Comparison of ENCODE assay signal across 23 cellular contexts in genomic region chr1:46176211-46176865, GRCh38. TPM values are rescaled to one million over a fixed set of nuclear protein-coding genes. Genes with fewer than 3 reads are reported as not detected.
DNase-seq lines count a peak whose midpoint lies in the region; ATAC-seq, FAIRE-seq and TF ChIP-seq lines count a peak whose summit lies in the region.
"Had no signal": no experiment of that assay in that cellular context is flagged by ENCODE, and none has a peak within 500 bp of the region (broad histone marks: within the 10 kb centered on the region; RNA-seq: fewer than 3 reads in every experiment).

TSS of gene P3R3URF (minus strand) at chr1:46176488. CDS start at chr1:46176471, 17 bp downstream.

- TF ChIP-seq POLR2A in K562 (conservative IDR thresholded peaks at IDR 0.05) (no peak), tibial nerve (IDR thresholded peaks at IDR 0.05) (no peak)

- H3K27me3 Mint-ChIP-seq in mesothelial cell of epicardium (ENCODE audit: low read depth): no peaks in the 10 kb centered on the region

- H3K9me1 ChIP-seq in K562 (ENCODE audit: control insufficient read depth, insufficient read depth, low read length): no peaks in the 10 kb centered on the region

- intact Hi-C loops in K562 (cut with micrococcal nuclease): loop anchor here (10.0 kb wide), 1 partner anchor 292 kb away; no protein-coding TSS in a partner anchor

- H3K36me3 ChIP-seq in K562 (ENCODE audit: control insufficient read depth, insufficient read depth, low read length) (no peaks in the 10 kb centered on the region), tibial nerve (no peaks in the 10 kb centered on the region)
- H3K36me3 ChIP-seq: neutrophil had no signal

- H3K4me1 Mint-ChIP-seq in mesothelial cell of epicardium: peaks cover 9% of the 10 kb centered on the region

- H3K27me3 ChIP-seq in K562 (ENCODE audit: control insufficient read depth in 2 of 2, insufficient read depth in 2 of 2, low read length in 2 of 2): 0 out of 5 replicates have a peak, but pooled peaks cover 0 to 6% of the 10 kb centered on the region in 2 experiments
- no peaks in the 10 kb centered on the region for H3K27me3 ChIP-seq in tibial nerve
- H3K27me3 ChIP-seq: neutrophil had no signal

- H2AFZ ChIP-seq in K562 (ENCODE audit: low read depth, low read length): peak within 1 kb of the TSS; percentile 76

- no peaks in the 10 kb centered on the region for H3K9me3 ChIP-seq in K562 (replicated peaks; ENCODE audit: control insufficient read depth, insufficient read depth, low read depth, low read length)
- H3K9me3 ChIP-seq in tibial nerve: no peaks in the 10 kb centered on the region
- H3K9me3 ChIP-seq: neutrophil had no signal

- FAIRE-seq in K562 (lab: Jason Lieb, UNC) (no peak), RCC 7860 (lab: Jason Lieb, UNC) (no peak)

- CTCF ChIA-PET in K562 (lab: Yijun Ruan, JAX; ENCODE audit: low intra/inter-chr PET ratio): interaction anchor here (0.6 kb wide), 2 partner anchors 138 to 662 kb away, joined by 3 read pairs; no protein-coding TSS in a partner anchor

- TF ChIP-seq EP300 in K562 (IDR thresholded peaks at IDR 0.05; ENCODE audit: low read length): no peak
- no peak for TF ChIP-seq EP300 in tibial nerve (IDR thresholded peaks at IDR 0.05)

- no peaks in the 10 kb centered on the region for H4K20me1 ChIP-seq in K562 (replicated peaks; ENCODE audit: control insufficient read depth, insufficient read depth, low read length)

- no peaks in the 10 kb centered on the region for H3K36me3 Mint-ChIP-seq in mesothelial cell of epicardium

- H3K4me3 ChIP-seq in K562 (no peak within 1 kb of the TSS), tibial nerve (no peak within 1 kb of the TSS)

- 62% methylated on average over 13 of the region's 13 CpGs for WGBS in K562 (ENCODE audit: insufficient coverage, low coverage, missing lambda C conversion rate)
- 89 to 91% methylated on average over 13 of the region's 13 CpGs for WGBS in tibial nerve, 2 donors

- H3K4me2 ChIP-seq in K562 (ENCODE audit: insufficient read depth, low read length): no peak within 1 kb of the TSS

- H3K27ac Mint-ChIP-seq in mesothelial cell of epicardium: no peak within 1 kb of the TSS
- H3K27ac Mint-ChIP-seq: activated naive CD4-positive, alpha-beta T cell treated with anti-CD3 and anti-CD28 coated beads for 36 hours had no signal

- TF ChIP-seq CTCF in K562 (IDR thresholded peaks at IDR 0.05 in 2 of 3, conservative IDR thresholded peaks at IDR 0.05 in 1 of 3; ENCODE audit: insufficient read depth in 2 of 3, low read depth in 1 of 3, low read length in 3 of 3) (no peak), mesothelial cell of epicardium (IDR thresholded peaks at IDR 0.05; ENCODE audit: unreplicated experiment) (peak; percentile 10), tibial nerve (IDR thresholded peaks at IDR 0.05) (no peak)

- H3K79me2 ChIP-seq in K562 (ENCODE audit: control insufficient read depth, insufficient read depth, low read length): no peaks in the 10 kb centered on the region

- in situ Hi-C loops in K562 (cut with MboI): loop anchor here (5.0 to 25.0 kb wide), 2 partner anchors 139 to 539 kb away; no protein-coding TSS in a partner anchor

- TF ChIP-seq RAD21 in K562 (CRISPR knock-in tag; conservative IDR thresholded peaks at IDR 0.05 in 1 of 2, IDR thresholded peaks at IDR 0.05 in 1 of 2): no peak

- peak within 1 kb of the TSS in 1 of 2 experiments; percentile 57; a peak in 1 of 4 replicates for H3K9ac ChIP-seq in K562 (ENCODE audit: insufficient read depth in 1 of 2, low read depth in 2 of 2, low read length in 2 of 2)

- POLR2A ChIA-PET in K562 (lab: Yijun Ruan, JAX): interaction anchor here (1.5 to 1.8 kb wide), 2 partner anchors 8 to 137 kb away, joined by 4 read pairs; no protein-coding TSS in a partner anchor

- no peak within 1 kb of the TSS for H3K27ac ChIP-seq in K562 (ENCODE audit: extremely low read depth, low read depth, low read length)
- H3K27ac ChIP-seq in tibial nerve: peak within 1 kb of the TSS in 3 of 4 donors; percentile 28 to 74 (median 68)
- H3K27ac ChIP-seq: HL-60, neutrophil had no signal

- H3K4me3 Mint-ChIP-seq in mesothelial cell of epicardium: no peak within 1 kb of the TSS
- H3K4me3 Mint-ChIP-seq: activated naive CD4-positive, alpha-beta T cell treated with anti-CD3 and anti-CD28 coated beads for 36 hours had no signal

- H3K4me1 ChIP-seq in K562 (replicated peaks in 1 of 2; ENCODE audit: control insufficient read depth in 2 of 2, insufficient read depth in 2 of 2, low read length in 2 of 2): peaks cover 37 to 40% of the 10 kb centered on the region in 2 experiments
- H3K4me1 ChIP-seq in tibial nerve: peaks cover 0 to 39% (median 15%) of the 10 kb centered on the region in 4 donors

- BruUV-seq in K562 (replicated peaks; lab: Mats Ljungman, UMichigan): no TSS peak

- DNase-seq in activated effector memory CD4-positive, alpha-beta T cell treated with anti-CD3 and anti-CD28 coated beads, Interleukin-2, amount 50 U/mL, for 16 hours: peak; percentile 16
- DNase-seq in activated effector memory CD4-positive, alpha-beta T cell treated with Interleukin-2 at 50 U/mL for 16 hours: no peak
- DNase-seq in K562 (ENCODE audit: extremely low read depth in 1 of 4, low spot score in 3 of 4): no peak
- DNase-seq in mesothelial cell of epicardium (ENCODE audit: low spot score in 2 of 2, unreplicated experiment in 2 of 2): no peak
- DNase-seq in tibial nerve (ENCODE audit: low spot score in 2 of 2): no peak
- DNase-seq in superior temporal gyrus (ENCODE audit: extremely low spot score): no peak
- DNase-seq in RCC 7860 (ENCODE audit: low spot score): no peak
- DNase-seq: 8988T; activated CD4-positive, alpha-beta T cell treated with anti-CD3 and anti-CD28 coated beads for 48 hours; activated naive CD4-positive, alpha-beta T cell treated with anti-CD3 and anti-CD28 coated beads for 36 hours; cortex of kidney; DMS153; KG1; NCI-H1092 treated with DMSO at 0.1 percent for 48 hours; NCI-H2107; NCI-H526 treated with DMSO at 0.1 percent for 48 hours; stimulated activated CD4-positive, alpha-beta T cell treated with anti-CD3 and anti-CD28 coated beads, Interleukin-2, amount 100 ng/mL, for 24 hours had no signal

- ATAC-seq in K562 (no peak), HG03469 (IDR thresholded peaks at IDR 0.05; ENCODE audit: unreplicated experiment) (no peak)

- H3K9me3 Mint-ChIP-seq in mesothelial cell of epicardium: no peaks in the 10 kb centered on the region
- H3K9me3 Mint-ChIP-seq: activated naive CD4-positive, alpha-beta T cell treated with anti-CD3 and anti-CD28 coated beads for 36 hours had no signal

TF ChIP-seq in K562, 482 proteins besides CTCF, POLR2A, EP300 and RAD21:
- peak; percentile 32 for TF ChIP-seq PRDM10 (IDR thresholded peaks at IDR 0.05; ENCODE audit: partially characterized antibody)
- TF ChIP-seq HDAC3 (IDR thresholded peaks at IDR 0.05; ENCODE audit: borderline replicate concordance, partially characterized antibody): no peak
- TF ChIP-seq TEAD2 (tag; IDR thresholded peaks at IDR 0.05): no peak

RNA-seq across cellular contexts. Expression of gene P3R3URF, which starts in this region (rescaled TPM):
- total RNA-seq in K562 (2011; cell fraction: chromatin; rRNA removed; ENCODE audit: low replicate concordance): not detected in 2 replicates
- total RNA-seq in K562 (2011; cell fraction: nucleolus; rRNA removed): not detected in 2 replicates
- not detected in 2 replicates for total RNA-seq in K562 (2011; cell fraction: nucleoplasm; rRNA removed)
- not detected in 2 replicates for total RNA-seq in K562 (2014; rRNA removed)
- total RNA-seq in K562 (2014; rRNA removed; fragmentation: Illumina TruSeq; extraction: Trizol): not detected in 2 replicates
- not detected in 2 replicates for total RNA-seq in K562 (2015; rRNA removed; fragmentation: Illumina TruSeq; extraction: Trizol)
- total RNA-seq in K562 (2021): not detected in 2 replicates
- polyA plus RNA-seq in K562 (2011; rRNA removed): not detected in 2 replicates
- not detected in 2 replicates for polyA plus RNA-seq in K562 (2011; cell fraction: cytosol; rRNA removed)
- not detected in 2 replicates for polyA plus RNA-seq in K562 (2011; cell fraction: nucleus; rRNA removed)
- polyA plus RNA-seq in K562 (2012): not detected in 2 replicates
- not detected in 2 replicates for polyA plus RNA-seq in K562 (2014; fragmentation: Illumina TruSeq; extraction: Trizol)
- polyA plus RNA-seq in K562 (2014; fragmentation: Nextera tagmentation; extraction: Ambion mirVana): not detected
- not detected in 2 replicates for polyA plus RNA-seq in K562 (2014; rRNA removed)
- not detected in 2 replicates for polyA minus RNA-seq in K562 (2011; rRNA and poly(A)+ RNA removed)
- polyA minus RNA-seq in K562 (2011; cell fraction: cytosol; rRNA and poly(A)+ RNA removed): not detected in 2 replicates
- polyA minus RNA-seq in K562 (2011; cell fraction: nucleus; rRNA and poly(A)+ RNA removed): not detected in 2 replicates
- not detected in 3 replicates for total RNA-seq in mesothelial cell of epicardium
- not detected for total RNA-seq in tibial nerve
- total RNA-seq: activated naive CD4-positive, alpha-beta T cell treated with anti-CD3 and anti-CD28 coated beads for 36 hours; glomerular endothelial cell; H4 had no signal
- polyA plus RNA-seq: BJ had no signal
